ENCODE assay signal across 1 cellular context in the genomic region with DNA sequence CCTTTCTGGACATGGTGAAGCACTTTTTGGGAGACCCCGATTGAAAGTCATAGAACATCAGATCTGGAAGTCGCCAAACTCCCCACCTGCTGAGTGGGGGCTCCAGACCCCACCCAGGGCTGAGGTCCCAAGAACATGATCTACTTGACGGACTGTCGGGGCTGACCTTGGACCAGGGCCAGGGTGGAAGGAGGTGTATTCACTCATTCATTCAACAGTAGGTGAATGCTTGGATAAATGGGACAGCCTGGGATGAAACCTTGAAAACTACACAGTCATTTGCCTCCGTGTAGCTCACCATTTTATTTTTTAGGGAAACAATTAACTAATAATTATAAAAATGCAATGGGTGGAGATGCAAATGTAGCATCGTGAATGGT.
TF ChIP-seq lines count a peak whose summit lies in the region.

No MANE protein-coding gene starts in this region.

TF ChIP-seq in GM23338, 12 proteins besides CTCF, POLR2A, EP300 and RAD21 (continued from another document):
- no peak for TF ChIP-seq ZNF462 (CRISPR knock-in tag; IDR thresholded peaks at IDR 0.05)
- no peak for TF ChIP-seq EZH2phosphoT487 (IDR thresholded peaks at IDR 0.05; ENCODE audit: unreplicated experiment)
- no peak for TF ChIP-seq EZH2 (IDR thresholded peaks at IDR 0.05; ENCODE audit: low read depth, unreplicated experiment)
- no peak for TF ChIP-seq STAT1 (IDR thresholded peaks at IDR 0.05; ENCODE audit: unreplicated experiment)
- TF ChIP-seq, protein P1, sequence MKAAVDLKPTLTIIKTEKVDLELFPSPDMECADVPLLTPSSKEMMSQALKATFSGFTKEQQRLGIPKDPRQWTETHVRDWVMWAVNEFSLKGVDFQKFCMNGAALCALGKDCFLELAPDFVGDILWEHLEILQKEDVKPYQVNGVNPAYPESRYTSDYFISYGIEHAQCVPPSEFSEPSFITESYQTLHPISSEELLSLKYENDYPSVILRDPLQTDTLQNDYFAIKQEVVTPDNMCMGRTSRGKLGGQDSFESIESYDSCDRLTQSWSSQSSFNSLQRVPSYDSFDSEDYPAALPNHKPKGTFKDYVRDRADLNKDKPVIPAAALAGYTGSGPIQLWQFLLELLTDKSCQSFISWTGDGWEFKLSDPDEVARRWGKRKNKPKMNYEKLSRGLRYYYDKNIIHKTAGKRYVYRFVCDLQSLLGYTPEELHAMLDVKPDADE (IDR thresholded peaks at IDR 0.05) = no peak
- no peak for TF ChIP-seq REST (IDR thresholded peaks at IDR 0.05; ENCODE audit: unreplicated experiment)
- TF ChIP-seq JUNB (IDR thresholded peaks at IDR 0.05; ENCODE audit: unreplicated experiment) = no peak
- no peak for TF ChIP-seq CREB1 (CRISPR knock-in tag; IDR thresholded peaks at IDR 0.05; ENCODE audit: low read depth)
- TF ChIP-seq NANOG (IDR thresholded peaks at IDR 0.05; ENCODE audit: borderline replicate concordance) = no peak
